ENCODE assay signal across 15 cellular contexts in genomic region chr21:21268885-21269284, GRCh38.
DNase-seq lines count a peak whose midpoint lies in the region; ATAC-seq and TF ChIP-seq lines count a peak whose summit lies in the region.
"Had no signal": no experiment of that assay in that cellular context is flagged by ENCODE, and none has a peak within 500 bp of the region (broad histone marks: within the 10 kb centered on the region; RNA-seq: fewer than 3 reads in every experiment).

No MANE protein-coding gene starts in this region.

- H3K9ac ChIP-seq in SU-DHL-6 (ENCODE audit: low read length) (no peak overlapping the region), mesendoderm (ENCODE audit: low read length) (no peak overlapping the region)
- H3K9ac ChIP-seq: BLaER1 had no signal

- H2AFZ ChIP-seq in SU-DHL-6 (ENCODE audit: low read depth, low read length, severe bottlenecking) = peak overlapping the region; percentile 50

- no peak for DNase-seq in HFFc6
- DNase-seq in mesendoderm = peak; percentile 18
- no peak for DNase-seq in activated T-helper 1 cell treated with anti-CD3 and anti-CD28 coated beads, Interleukin-12 subunit alpha, Interleukin-12 subunit beta, Interleukin-2, Interleukin-4 antibody, amounts not matched to agents 30 ng/mL and 10 ng/mL and 1 ng/mL, durations not matched to agents 14 hours and 24 hours and 36 hours (ENCODE audit: low spot score)
- no peak for DNase-seq in activated T-cell treated with anti-CD3 and anti-CD28 coated beads for 4 hours
- DNase-seq: Caco-2; CD4-positive, CD25-positive, alpha-beta regulatory T cell; CD8-positive, alpha-beta T cell; DMS153; DND-41; H7; HCEC 1CT had no signal

- no peak overlapping the region for H2AK5ac ChIP-seq in mesendoderm (ENCODE audit: low read length)

- H3K4ac ChIP-seq in mesendoderm (ENCODE audit: low read depth, low read length) = no peak overlapping the region

- H3K79me2 ChIP-seq in SU-DHL-6 (ENCODE audit: insufficient read depth, low read length) (no peaks in the 10 kb centered on the region), mesendoderm (ENCODE audit: control insufficient read depth, insufficient read depth, low read length) (no peaks in the 10 kb centered on the region)

- no peaks in the 10 kb centered on the region for H3K27me3 ChIP-seq in SU-DHL-6 (ENCODE audit: low read length)
- no peaks in the 10 kb centered on the region for H3K27me3 ChIP-seq in mesendoderm (ENCODE audit: insufficient read depth, low read length, poor library complexity)
- H3K27me3 ChIP-seq: BLaER1 had no signal

- no peaks in the 10 kb centered on the region for H3K36me3 Mint-ChIP-seq in HFFc6 (ENCODE audit: low read depth)
- no peaks in the 10 kb centered on the region for H3K36me3 Mint-ChIP-seq in activated T-helper 1 cell treated with anti-CD3 and anti-CD28 coated beads, Interleukin-12 subunit alpha, Interleukin-12 subunit beta, Interleukin-2, Interleukin-4 antibody, amounts not matched to agents 30 ng/mL and 10 ng/mL and 1 ng/mL, durations not matched to agents 14 hours and 24 hours and 36 hours (ENCODE audit: low read depth)
- H3K36me3 Mint-ChIP-seq: CD4-positive, CD25-positive, alpha-beta regulatory T cell; CD8-positive, alpha-beta T cell had no signal

- no peak overlapping the region for H2BK120ac ChIP-seq in mesendoderm (ENCODE audit: low read depth, low read length)

- H2BK5ac ChIP-seq in mesendoderm (ENCODE audit: low read length) = no peak overlapping the region

- H4K20me1 ChIP-seq in SU-DHL-6 (ENCODE audit: low read depth, low read length) = no peaks in the 10 kb centered on the region
- H4K20me1 ChIP-seq: BLaER1 had no signal

- H3K23ac ChIP-seq in mesendoderm (ENCODE audit: low read length) = no peak overlapping the region

- TF ChIP-seq CTCF in HFFc6 (IDR thresholded peaks at IDR 0.05) (no peak), SU-DHL-6 (IDR thresholded peaks at IDR 0.05; ENCODE audit: insufficient read depth, low read length, poor library complexity, severe bottlenecking) (no peak)

- H4K8ac ChIP-seq in mesendoderm (ENCODE audit: low read depth, low read length) = no peak overlapping the region

- H3K27ac Mint-ChIP-seq in HFFc6 = peak overlapping the region; percentile 81; the same call in 1 of the 2 replicates
- H3K27ac Mint-ChIP-seq in activated T-helper 1 cell treated with anti-CD3 and anti-CD28 coated beads, Interleukin-12 subunit alpha, Interleukin-12 subunit beta, Interleukin-2, Interleukin-4 antibody, amounts not matched to agents 30 ng/mL and 10 ng/mL and 1 ng/mL, durations not matched to agents 14 hours and 24 hours and 36 hours = no peak overlapping the region
- H3K27ac Mint-ChIP-seq: B cell; CD4-positive, CD25-positive, alpha-beta regulatory T cell; CD8-positive, alpha-beta T cell had no signal

- no peaks in the 10 kb centered on the region for H3K9me3 ChIP-seq in SU-DHL-6 (ENCODE audit: insufficient read depth, low read length)
- H3K9me3 ChIP-seq: BLaER1, Caco-2 had no signal

- H3K9me3 Mint-ChIP-seq in HFFc6 = no peaks in the 10 kb centered on the region
- no peaks in the 10 kb centered on the region for H3K9me3 Mint-ChIP-seq in activated T-helper 1 cell treated with anti-CD3 and anti-CD28 coated beads, Interleukin-12 subunit alpha, Interleukin-12 subunit beta, Interleukin-2, Interleukin-4 antibody, amounts not matched to agents 30 ng/mL and 10 ng/mL and 1 ng/mL, durations not matched to agents 14 hours and 24 hours and 36 hours

- no peak overlapping the region for H4K5ac ChIP-seq in mesendoderm (ENCODE audit: low read length)

- H3K4me3 Mint-ChIP-seq in HFFc6 = peak overlapping the region; percentile 71; the same call in 1 of the 2 replicates
- H3K4me3 Mint-ChIP-seq in activated T-helper 1 cell treated with anti-CD3 and anti-CD28 coated beads, Interleukin-12 subunit alpha, Interleukin-12 subunit beta, Interleukin-2, Interleukin-4 antibody, amounts not matched to agents 30 ng/mL and 10 ng/mL and 1 ng/mL, durations not matched to agents 14 hours and 24 hours and 36 hours = no peak overlapping the region
- H3K4me3 Mint-ChIP-seq: B cell; CD4-positive, CD25-positive, alpha-beta regulatory T cell; CD8-positive, alpha-beta T cell had no signal

- H3K36me3 ChIP-seq in SU-DHL-6 (ENCODE audit: low read length) (peaks cover 4% of the 10 kb centered on the region; the same call in 1 of the 2 replicates), mesendoderm (ENCODE audit: control insufficient read depth, insufficient read depth, low read length) (no peaks in the 10 kb centered on the region)
- H3K36me3 ChIP-seq: BLaER1 had no signal

- no peak overlapping the region for H3K56ac ChIP-seq in mesendoderm (ENCODE audit: low read length)

- intact Hi-C loops in activated T-helper 1 cell treated with anti-CD3 and anti-CD28 coated beads, Interleukin-12 subunit alpha, Interleukin-12 subunit beta, Interleukin-2, Interleukin-4 antibody, amounts not matched to agents 30 ng/mL and 10 ng/mL and 1 ng/mL, durations not matched to agents 14 hours and 24 hours and 36 hours (cut with micrococcal nuclease) = no loop called here

- ATAC-seq in HG02588 (IDR thresholded peaks at IDR 0.05; ENCODE audit: unreplicated experiment) = no peak
- ATAC-seq: CD8-positive, alpha-beta T cell had no signal

- H3K27ac ChIP-seq in SU-DHL-6 (ENCODE audit: low read depth, low read length) = no peak overlapping the region
- no peak overlapping the region for H3K27ac ChIP-seq in mesendoderm (ENCODE audit: low read depth, low read length)
- H3K27ac ChIP-seq: BLaER1 had no signal

- peaks cover 18% of the 10 kb centered on the region; the same call in 1 of the 2 replicates for H3K4me1 Mint-ChIP-seq in HFFc6 (ENCODE audit: low read depth)
- H3K4me1 Mint-ChIP-seq in activated T-helper 1 cell treated with anti-CD3 and anti-CD28 coated beads, Interleukin-12 subunit alpha, Interleukin-12 subunit beta, Interleukin-2, Interleukin-4 antibody, amounts not matched to agents 30 ng/mL and 10 ng/mL and 1 ng/mL, durations not matched to agents 14 hours and 24 hours and 36 hours (ENCODE audit: low read depth) = no peaks in the 10 kb centered on the region
- H3K4me1 Mint-ChIP-seq: B cell; CD4-positive, CD25-positive, alpha-beta regulatory T cell had no signal

- H3K4me3 ChIP-seq in SU-DHL-6 (ENCODE audit: insufficient read depth, low read length, poor library complexity, severe bottlenecking) (no peak overlapping the region), mesendoderm (ENCODE audit: low read length) (no peak overlapping the region)
- H3K4me3 ChIP-seq: BLaER1 had no signal

- H3K4me2 ChIP-seq in SU-DHL-6 (ENCODE audit: low read depth, low read length, poor library complexity, severe bottlenecking) (no peak overlapping the region), mesendoderm (ENCODE audit: low read length) (no peak overlapping the region)
- H3K4me2 ChIP-seq: BLaER1 had no signal

- H3K27me3 Mint-ChIP-seq in HFFc6 (ENCODE audit: insufficient read depth) = no peaks in the 10 kb centered on the region; the same call in 1 of the 2 replicates
- H3K27me3 Mint-ChIP-seq in activated T-helper 1 cell treated with anti-CD3 and anti-CD28 coated beads, Interleukin-12 subunit alpha, Interleukin-12 subunit beta, Interleukin-2, Interleukin-4 antibody, amounts not matched to agents 30 ng/mL and 10 ng/mL and 1 ng/mL, durations not matched to agents 14 hours and 24 hours and 36 hours (ENCODE audit: insufficient read depth) = no peaks in the 10 kb centered on the region
- H3K27me3 Mint-ChIP-seq: B cell; CD4-positive, CD25-positive, alpha-beta regulatory T cell had no signal

- no peaks in the 10 kb centered on the region for H3F3A ChIP-seq in SU-DHL-6 (ENCODE audit: insufficient read depth)

- H3K79me1 ChIP-seq in mesendoderm (ENCODE audit: low read length) = no peaks in the 10 kb centered on the region

- no peaks in the 10 kb centered on the region for H3K9me2 ChIP-seq in SU-DHL-6 (replicated peaks; ENCODE audit: insufficient read depth, low read length)

- H3K18ac ChIP-seq in mesendoderm (ENCODE audit: low read length) = no peak overlapping the region

- H3K4me1 ChIP-seq in mesendoderm (ENCODE audit: control insufficient read depth, low read depth, low read length) = no peaks in the 10 kb centered on the region
- H3K4me1 ChIP-seq: BLaER1, Caco-2 had no signal

- H2BK15ac ChIP-seq in mesendoderm (replicated peaks; ENCODE audit: low read depth) = no peak overlapping the region
